31 cellular contexts compared by ENCODE assay signal in the genomic region with DNA sequence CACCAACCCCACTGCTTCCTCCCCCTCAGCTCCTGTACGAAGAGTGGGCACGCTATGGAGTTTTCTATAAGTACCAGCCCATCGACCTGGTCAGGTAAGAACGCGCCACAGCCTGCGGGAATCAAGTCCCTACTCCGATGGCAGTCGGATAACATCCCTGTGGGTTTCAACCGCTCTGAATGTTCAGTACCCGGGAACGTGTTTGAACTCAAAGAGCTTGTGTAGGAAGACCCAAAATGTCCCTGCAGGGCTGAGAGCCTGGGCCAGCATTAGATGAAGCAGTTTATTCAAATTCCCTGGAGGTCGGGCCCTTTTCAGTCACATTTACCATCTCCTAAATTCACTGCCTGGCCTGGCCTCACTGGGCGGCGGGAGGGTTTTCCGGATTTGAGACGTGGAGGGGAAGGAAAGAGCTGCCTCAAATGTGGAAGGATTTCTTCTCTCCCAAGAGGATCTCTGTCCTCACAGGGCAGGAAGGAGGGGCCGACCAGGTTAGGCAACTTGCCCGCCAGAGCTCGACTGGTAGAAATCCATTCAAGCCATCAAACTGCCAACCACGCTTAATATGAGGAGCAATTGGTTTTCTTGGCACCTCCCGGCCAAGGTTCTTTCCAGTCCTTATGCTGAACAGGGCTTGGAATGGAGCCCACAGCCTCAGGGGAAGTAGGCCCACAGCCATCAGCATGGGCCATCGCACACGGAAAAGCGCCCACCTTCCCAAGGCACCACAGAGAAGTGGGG. TPM values are rescaled to one million over a fixed set of nuclear protein-coding genes. Genes with fewer than 3 reads are reported as not detected.
DNase-seq lines count a peak whose midpoint lies in the region; ATAC-seq and TF ChIP-seq lines count a peak whose summit lies in the region.
"Had no signal": no experiment of that assay in that cellular context is flagged by ENCODE, and none has a peak within 500 bp of the region (broad histone marks: within the 10 kb centered on the region; RNA-seq: fewer than 3 reads in every experiment).

No MANE protein-coding gene starts in this region.

- DNase-seq in DMS79 treated with DMSO at 0.1 percent for 48 hours (lab: John Stamatoyannopoulos, UW) (peak; percentile 55), ascending aorta (ENCODE audit: low spot score in 2 of 2) (peak in 1 of 2 donors; percentile 92), nephron progenitor cell (no peak), tibial artery (peak; percentile 64 to 92), mesothelial cell of epicardium (ENCODE audit: low spot score in 2 of 2, unreplicated experiment in 2 of 2) (no peak), HAP-1 (ENCODE audit: low spot score in 2 of 2) (no peak)
- DNase-seq in natural killer cell treated with Interleukin-12 subunit alpha and Interleukin-12 subunit beta and Interleukin-15 and Interleukin-18, amount 100 ng/mL, for 72 hours (ENCODE audit: low spot score): no peak
- DNase-seq: activated CD4-positive, alpha-beta memory T cell treated with anti-CD3 and anti-CD28 coated beads for 36 hours; activated CD4-positive, alpha-beta T cell treated with anti-CD3 and anti-CD28 coated beads for 1 hour; activated CD8-positive, alpha-beta memory T cell treated with anti-CD3 and anti-CD28 coated beads, Interleukin-2, amount 50 U/mL, for 4 hours; activated naive CD4-positive, alpha-beta T cell treated with Interleukin-2 at 50 U/mL for 16 hours; Caco-2; DND-41; NCI-H1105; NCI-H2029 treated with DMSO at 0.1 percent for 48 hours; NCI-H526; PC-9; right lobe of liver; SHP77; stimulated activated CD4-positive, alpha-beta T cell treated with anti-CD3 and anti-CD28 coated beads, Interleukin-12 subunit alpha, Interleukin-12 subunit beta, amount 100 ng/mL, for 4 hours; stimulated activated CD4-positive, alpha-beta T cell treated with anti-CD3 and anti-CD28 coated beads, Interleukin-2, amount 100 ng/mL, for 48 hours; stomach had no signal

- peaks cover 65% of the 10 kb centered on the region for H3K27me3 Mint-ChIP-seq in nephron progenitor cell (ENCODE audit: low read depth, poor library complexity)
- peaks cover 5 to 10% of the 10 kb centered on the region in 2 donors for H3K27me3 Mint-ChIP-seq in natural killer cell treated with Interleukin-12 subunit alpha and Interleukin-12 subunit beta and Interleukin-15 and Interleukin-18, amount 100 ng/mL, for 72 hours
- no peaks in the 10 kb centered on the region for H3K27me3 Mint-ChIP-seq in mesothelial cell of epicardium (ENCODE audit: low read depth)

- intact Hi-C loops in ascending aorta (cut with DNase I): loop anchor here (1.0 to 5.0 kb wide), 3 partner anchors 18 to 206 kb away; no protein-coding TSS in a partner anchor
- intact Hi-C loops in tibial artery (cut with DNase I; ENCODE audit: low total_unique reads): no loop called here

- H3K9me3 ChIP-seq in ascending aorta: no peaks in the 10 kb centered on the region
- H3K9me3 ChIP-seq in tibial artery: no peaks in the 10 kb centered on the region
- no peaks in the 10 kb centered on the region for H3K9me3 ChIP-seq in HAP-1
- H3K9me3 ChIP-seq: Caco-2, right lobe of liver, stomach, upper lobe of left lung had no signal

- H3K27ac Mint-ChIP-seq in nephron progenitor cell (peak overlapping the region; percentile 25), mesothelial cell of epicardium (no peak overlapping the region)
- no peak overlapping the region for H3K27ac Mint-ChIP-seq in natural killer cell treated with Interleukin-12 subunit alpha and Interleukin-12 subunit beta and Interleukin-15 and Interleukin-18, amount 100 ng/mL, for 72 hours
- H3K27ac Mint-ChIP-seq: activated CD4-positive, alpha-beta memory T cell treated with anti-CD3 and anti-CD28 coated beads for 36 hours; brain had no signal

- peaks cover 0 to 23% of the 10 kb centered on the region in 2 donors for H3K36me3 ChIP-seq in ascending aorta
- peaks cover 0 to 13% (median 0%) of the 10 kb centered on the region in 3 donors for H3K36me3 ChIP-seq in tibial artery
- no peaks in the 10 kb centered on the region for H3K36me3 ChIP-seq in HAP-1 (replicated peaks)
- H3K36me3 ChIP-seq: stomach, upper lobe of left lung had no signal

- no peak for ATAC-seq in natural killer cell treated with Interleukin-12 subunit alpha and Interleukin-12 subunit beta and Interleukin-15 and Interleukin-18, amount 100 ng/mL, for 72 hours
- no peak for ATAC-seq in HG03159 (IDR thresholded peaks at IDR 0.05; ENCODE audit: unreplicated experiment)
- ATAC-seq: HCT116, K562, right lobe of liver had no signal

- in situ Hi-C loops in HAP-1 (cut with MboI; ENCODE audit: low sequenced_read_pairs): no loop called here

- H3K4me1 Mint-ChIP-seq in nephron progenitor cell (peaks cover 36% of the 10 kb centered on the region), mesothelial cell of epicardium (peaks cover 21% of the 10 kb centered on the region)
- no peaks in the 10 kb centered on the region for H3K4me1 Mint-ChIP-seq in natural killer cell treated with Interleukin-12 subunit alpha and Interleukin-12 subunit beta and Interleukin-15 and Interleukin-18, amount 100 ng/mL, for 72 hours (ENCODE audit: low read depth in 2 of 2)
- H3K4me1 Mint-ChIP-seq: CD14-positive monocyte had no signal

- H3K36me3 Mint-ChIP-seq in nephron progenitor cell (ENCODE audit: low read depth) (no peaks in the 10 kb centered on the region), mesothelial cell of epicardium (no peaks in the 10 kb centered on the region)
- H3K36me3 Mint-ChIP-seq in natural killer cell treated with Interleukin-12 subunit alpha and Interleukin-12 subunit beta and Interleukin-15 and Interleukin-18, amount 100 ng/mL, for 72 hours: no peaks in the 10 kb centered on the region
- H3K36me3 Mint-ChIP-seq: activated CD4-positive, alpha-beta memory T cell treated with anti-CD3 and anti-CD28 coated beads for 36 hours; brain; CD14-positive monocyte had no signal

- H3K4me3 ChIP-seq in ascending aorta (no peak overlapping the region), tibial artery (no peak overlapping the region), HAP-1 (no peak overlapping the region)
- H3K4me3 ChIP-seq: K562, PC-9, right lobe of liver, stomach, upper lobe of left lung had no signal

- peak overlapping the region; percentile 72 to 77 for H3K27ac ChIP-seq in ascending aorta
- peak overlapping the region; percentile 70 to 71 for H3K27ac ChIP-seq in tibial artery
- H3K27ac ChIP-seq: PC-9, right lobe of liver, stomach, upper lobe of left lung had no signal

- no peaks in the 10 kb centered on the region for H3K27me3 ChIP-seq in ascending aorta
- H3K27me3 ChIP-seq in tibial artery: no peaks in the 10 kb centered on the region
- H3K27me3 ChIP-seq in HAP-1 (ENCODE audit: low read depth): no peaks in the 10 kb centered on the region
- H3K27me3 ChIP-seq: right lobe of liver, stomach, upper lobe of left lung had no signal

- TF ChIP-seq CTCF in ascending aorta (IDR thresholded peaks at IDR 0.05): no peak
- no peak for TF ChIP-seq CTCF in nephron progenitor cell (IDR thresholded peaks at IDR 0.05)
- no peak for TF ChIP-seq CTCF in tibial artery (IDR thresholded peaks at IDR 0.05)
- TF ChIP-seq CTCF in mesothelial cell of epicardium (IDR thresholded peaks at IDR 0.05; ENCODE audit: unreplicated experiment): no peak

- no peak overlapping the region for H3K4me3 Mint-ChIP-seq in nephron progenitor cell
- H3K4me3 Mint-ChIP-seq in natural killer cell treated with Interleukin-12 subunit alpha and Interleukin-12 subunit beta and Interleukin-15 and Interleukin-18, amount 100 ng/mL, for 72 hours: no peak overlapping the region
- H3K4me3 Mint-ChIP-seq in mesothelial cell of epicardium: no peak overlapping the region
- H3K4me3 Mint-ChIP-seq: activated CD4-positive, alpha-beta memory T cell treated with anti-CD3 and anti-CD28 coated beads for 36 hours; brain had no signal

- peaks cover 27 to 62% of the 10 kb centered on the region in 2 donors for H3K4me1 ChIP-seq in ascending aorta
- H3K4me1 ChIP-seq in tibial artery: peaks cover 0 to 69% (median 50%) of the 10 kb centered on the region in 4 donors
- H3K4me1 ChIP-seq in HAP-1: no peaks in the 10 kb centered on the region

- H3K9me3 Mint-ChIP-seq in nephron progenitor cell (no peaks in the 10 kb centered on the region), mesothelial cell of epicardium (no peaks in the 10 kb centered on the region)
- H3K9me3 Mint-ChIP-seq in natural killer cell treated with Interleukin-12 subunit alpha and Interleukin-12 subunit beta and Interleukin-15 and Interleukin-18, amount 100 ng/mL, for 72 hours: peaks cover 2% of the 10 kb centered on the region
- H3K9me3 Mint-ChIP-seq: activated CD4-positive, alpha-beta memory T cell treated with anti-CD3 and anti-CD28 coated beads for 36 hours; brain had no signal

RNA-seq across cellular contexts. Expression of a gene that starts 46.4 kb away (rescaled TPM):
- total RNA-seq in ascending aorta (244 TPM), mesothelial cell of epicardium (35.1 to 39.6 TPM (median 37.2 TPM) in 3 replicates)
- total RNA-seq in natural killer cell treated with Interleukin-12 subunit alpha and Interleukin-12 subunit beta and Interleukin-15 and Interleukin-18, amount 100 ng/mL, for 72 hours: not detected
- total RNA-seq: activated CD4-positive, alpha-beta memory T cell treated with anti-CD3 and anti-CD28 coated beads for 36 hours; K562; lung microvascular endothelial cell; M059J; T-helper 2 cell treated with Interferon-gamma antibody and Interleukin-4, amounts not matched to agents 100 ng/mL and 5 ng/mL, for 36 hours had no signal

Comparison
In these comparisons a context has a peak if more than half of its experiments do, and no peak if none do; other contexts are left out.
1. DNase-seq: peak in DMS79 treated with DMSO at 0.1 percent for 48 hours (single experiment) and tibial artery (2 of 2); none in nephron progenitor cell (single experiment), natural killer cell treated with Interleukin-12 subunit alpha and Interleukin-12 subunit beta and Interleukin-15 and Interleukin-18, amount 100 ng/mL, for 72 hours (single experiment), mesothelial cell of epicardium (0 of 2) and HAP-1 (0 of 2).
2. RNA of a gene that starts 46.4 kb away (total RNA-seq): 244 TPM in ascending aorta (single experiment) and 35.1 to 39.6 TPM in mesothelial cell of epicardium; not detected in natural killer cell treated with Interleukin-12 subunit alpha and Interleukin-12 subunit beta and Interleukin-15 and Interleukin-18, amount 100 ng/mL, for 72 hours; every median in the first group is over 10 times any median in the second.